Comparison of ENCODE assay signal across 23 cellular contexts in genomic region chr3:119237299-119237698, GRCh38. TPM values are rescaled to one million over a fixed set of nuclear protein-coding genes. Genes with fewer than 3 reads are reported as not detected.
DNase-seq lines count a peak whose midpoint lies in the region; ATAC-seq and TF ChIP-seq lines count a peak whose summit lies in the region.
"Had no signal": no experiment of that assay in that cellular context is flagged by ENCODE, and none has a peak within 500 bp of the region (broad histone marks: within the 10 kb centered on the region; RNA-seq: fewer than 3 reads in every experiment).

No MANE protein-coding gene starts in this region.

- peaks cover 4% of the 10 kb centered on the region; the same call in 1 of the 2 replicates for H3F3A ChIP-seq in Loucy (ENCODE audit: low read depth)

- no peak for ATAC-seq in activated CD8-positive, alpha-beta T cell treated with anti-CD3 and anti-CD28 coated beads, Interleukin-2, amount 10 ng/mL, durations not matched to agents 7 days and 5 days
- ATAC-seq in activated CD8-positive, alpha-beta T cell treated with anti-CD3 and anti-CD28 coated beads for 36 hours, result no peak
- ATAC-seq: activated CD8-positive, alpha-beta memory T cell treated with anti-CD3 and anti-CD28 coated beads, Interleukin-2, amount 10 ng/mL, durations not matched to agents 7 days and 5 days; mucosa of descending colon; Panc1; stimulated activated naive CD8-positive, alpha-beta T cell treated with anti-CD3 and anti-CD28 coated beads, Interleukin-15, amount 100 ng/mL, for 72 hours had no signal

- H3K79me2 ChIP-seq in Loucy (ENCODE audit: insufficient read depth, low read length), result peaks cover 43% of the 10 kb centered on the region; the same call in 1 of the 2 replicates

- no peaks in the 10 kb centered on the region for H3K9me2 ChIP-seq in Loucy (replicated peaks; ENCODE audit: low read depth, low read length)

- intact Hi-C loops in activated CD8-positive, alpha-beta T cell treated with anti-CD3 and anti-CD28 coated beads for 36 hours (cut with micrococcal nuclease), result no loop called here
- intact Hi-C loops in spleen (cut with DNase I; ENCODE audit: low total_unique reads) (no loop called here), posterior vena cava (cut with DNase I) (no loop called here), ovary (cut with DNase I) (no loop called here)

- H3K36me3 ChIP-seq in Loucy (ENCODE audit: insufficient read depth, low read length), result peaks cover 8% of the 10 kb centered on the region; the same call in 1 of the 2 replicates
- H3K36me3 ChIP-seq in spleen, result peaks cover 0 to 47% (median 20%) of the 10 kb centered on the region in 6 donors
- no peaks in the 10 kb centered on the region for H3K36me3 ChIP-seq in ovary

- CTCF ChIA-PET in activated CD8-positive, alpha-beta T cell treated with anti-CD3 and anti-CD28 coated beads, Interleukin-2, amount 10 ng/mL, durations not matched to agents 7 days and 5 days (lab: Charles Lee), result interaction anchor here (1.2 kb wide), 1 partner anchor 18 kb away, joined by 4 read pairs; no protein-coding TSS in a partner anchor
- CTCF ChIA-PET in activated CD8-positive, alpha-beta T cell treated with anti-CD3 and anti-CD28 coated beads for 36 hours (lab: Charles Lee), result interaction anchor here (0.6 to 1.8 kb wide), 4 partner anchors 10 to 353 kb away, joined by 3 to 12 read pairs (median 4); no protein-coding TSS in a partner anchor

- no peak overlapping the region for H3K4me3 Mint-ChIP-seq in activated CD8-positive, alpha-beta T cell treated with anti-CD3 and anti-CD28 coated beads, Interleukin-2, amount 10 ng/mL, durations not matched to agents 7 days and 5 days
- H3K4me3 Mint-ChIP-seq in activated CD8-positive, alpha-beta T cell treated with anti-CD3 and anti-CD28 coated beads for 36 hours, result no peak overlapping the region
- H3K4me3 Mint-ChIP-seq: activated CD8-positive, alpha-beta memory T cell treated with anti-CD3 and anti-CD28 coated beads, Interleukin-2, amount 10 ng/mL, durations not matched to agents 7 days and 5 days; H9 had no signal

- H3K4me1 Mint-ChIP-seq in activated CD8-positive, alpha-beta T cell treated with anti-CD3 and anti-CD28 coated beads, Interleukin-2, amount 10 ng/mL, durations not matched to agents 7 days and 5 days (ENCODE audit: low read depth), result peaks cover 61% of the 10 kb centered on the region
- H3K4me1 Mint-ChIP-seq in activated CD8-positive, alpha-beta T cell treated with anti-CD3 and anti-CD28 coated beads for 36 hours (ENCODE audit: low read depth), result peaks cover 52% of the 10 kb centered on the region

- no peaks in the 10 kb centered on the region for H3K9me3 ChIP-seq in Loucy (ENCODE audit: insufficient read depth, low read depth, low read length)
- H3K9me3 ChIP-seq in spleen, result no peaks in the 10 kb centered on the region
- no peaks in the 10 kb centered on the region for H3K9me3 ChIP-seq in ovary
- H3K9me3 ChIP-seq: mucosa of descending colon, tibial nerve had no signal

- TF ChIP-seq EP300 in ovary (IDR thresholded peaks at IDR 0.05), result no peak

- no peak overlapping the region for H2AFZ ChIP-seq in Loucy (ENCODE audit: low read length)

- H3K9ac ChIP-seq in Loucy (ENCODE audit: low read depth, low read length, poor library complexity, severe bottlenecking), result no peak overlapping the region

- TF ChIP-seq POLR2A in spleen (IDR thresholded peaks at IDR 0.05) (no peak), ovary (IDR thresholded peaks at IDR 0.05) (no peak)

- H3K27me3 ChIP-seq in Loucy (ENCODE audit: insufficient read depth, low read length, poor library complexity, severe bottlenecking), result no peaks in the 10 kb centered on the region
- no peaks in the 10 kb centered on the region for H3K27me3 ChIP-seq in spleen (replicated peaks in 1 of 7)
- no peaks in the 10 kb centered on the region for H3K27me3 ChIP-seq in ovary
- H3K27me3 ChIP-seq: tibial nerve had no signal

- no peak overlapping the region for H3K4me3 ChIP-seq in Loucy (ENCODE audit: low read length, poor library complexity, severe bottlenecking)
- H3K4me3 ChIP-seq in spleen, result peak overlapping the region in 1 of 8 donors; percentile 14
- no peak overlapping the region for H3K4me3 ChIP-seq in ovary
- H3K4me3 ChIP-seq: mucosa of descending colon, tibial nerve had no signal

- H3K4me2 ChIP-seq in Loucy (ENCODE audit: low read depth, low read length, poor library complexity, severe bottlenecking), result peak overlapping the region; percentile 23

- H3K9me3 Mint-ChIP-seq in activated CD8-positive, alpha-beta T cell treated with anti-CD3 and anti-CD28 coated beads, Interleukin-2, amount 10 ng/mL, durations not matched to agents 7 days and 5 days (ENCODE audit: insufficient read depth), result no peaks in the 10 kb centered on the region
- H3K9me3 Mint-ChIP-seq in activated CD8-positive, alpha-beta T cell treated with anti-CD3 and anti-CD28 coated beads for 36 hours, result no peaks in the 10 kb centered on the region
- H3K9me3 Mint-ChIP-seq: stimulated activated naive CD8-positive, alpha-beta T cell treated with anti-CD3 and anti-CD28 coated beads, Interleukin-15, amount 100 ng/mL, for 72 hours had no signal

- POLR2A ChIA-PET in activated CD8-positive, alpha-beta T cell treated with anti-CD3 and anti-CD28 coated beads, Interleukin-2, amount 10 ng/mL, durations not matched to agents 7 days and 5 days (lab: Charles Lee), result no interaction called here
- POLR2A ChIA-PET in activated CD8-positive, alpha-beta T cell treated with anti-CD3 and anti-CD28 coated beads for 36 hours (lab: Charles Lee), result interaction anchor here (0.6 kb wide), 1 partner anchor 356 kb away, joined by 3 read pairs; no protein-coding TSS in a partner anchor

- TF ChIP-seq CTCF in activated CD8-positive, alpha-beta T cell treated with anti-CD3 and anti-CD28 coated beads for 36 hours (IDR thresholded peaks at IDR 0.05), result no peak
- TF ChIP-seq CTCF in Loucy (conservative IDR thresholded peaks at IDR 0.05; ENCODE audit: low read length) (no peak), spleen (IDR thresholded peaks at IDR 0.05 in 8 of 11, conservative IDR thresholded peaks at IDR 0.05 in 3 of 11) (no peak), ovary (IDR thresholded peaks at IDR 0.05) (no peak)

- H3K4me1 ChIP-seq in Loucy (ENCODE audit: insufficient read depth, low read length, poor library complexity, severe bottlenecking) (peaks cover 48% of the 10 kb centered on the region), spleen (peaks cover 23 to 66% (median 44%) of the 10 kb centered on the region in 6 donors), ovary (ENCODE audit: insufficient read depth) (peaks cover 3% of the 10 kb centered on the region)

- H3K27ac Mint-ChIP-seq in activated CD8-positive, alpha-beta T cell treated with anti-CD3 and anti-CD28 coated beads, Interleukin-2, amount 10 ng/mL, durations not matched to agents 7 days and 5 days, result peak overlapping the region; percentile 74
- no peak overlapping the region for H3K27ac Mint-ChIP-seq in activated CD8-positive, alpha-beta T cell treated with anti-CD3 and anti-CD28 coated beads for 36 hours
- H3K27ac Mint-ChIP-seq: activated CD8-positive, alpha-beta memory T cell treated with anti-CD3 and anti-CD28 coated beads, Interleukin-2, amount 10 ng/mL, durations not matched to agents 7 days and 5 days; H9 had no signal

- peaks cover 13% of the 10 kb centered on the region for H4K20me1 ChIP-seq in Loucy (ENCODE audit: insufficient read depth, low read length, poor library complexity, severe bottlenecking)

- no peak for DNase-seq in activated CD8-positive, alpha-beta T cell treated with anti-CD3 and anti-CD28 coated beads, Interleukin-2, amount 10 ng/mL, durations not matched to agents 7 days and 5 days
- DNase-seq in activated CD8-positive, alpha-beta T cell treated with anti-CD3 and anti-CD28 coated beads for 36 hours, result no peak
- DNase-seq in fibroblast of peridontal ligament (ENCODE audit: extremely low read depth), result peak; percentile 54
- no peak for DNase-seq in spleen
- DNase-seq in posterior vena cava (ENCODE audit: low spot score), result no peak
- DNase-seq in ovary, result no peak
- DNase-seq in stimulated activated CD4-positive, alpha-beta T cell treated with anti-CD3 and anti-CD28 coated beads, Interleukin-2, amount 100 ng/mL, for 24 hours, result no peak
- DNase-seq: activated CD4-positive, alpha-beta T cell treated with anti-CD3 and anti-CD28 coated beads for 4 hours; activated CD8-positive, alpha-beta memory T cell treated with anti-CD3 and anti-CD28 coated beads, Interleukin-2, amount 10 ng/mL, durations not matched to agents 7 days and 5 days; amniotic stem cell; H9; hypothalamus; mucosa of descending colon; NCI-H1417 treated with DMSO at 0.1 percent for 48 hours; NCI-H446 treated with DMSO at 0.1 percent for 48 hours; small intestine; stimulated activated CD4-positive, alpha-beta T cell treated with anti-CD3 and anti-CD28 coated beads, Interleukin-4, amount 100 ng/mL, for 1 hour; stimulated activated naive CD8-positive, alpha-beta T cell treated with anti-CD3 and anti-CD28 coated beads, Interleukin-15, amount 100 ng/mL, for 72 hours had no signal

- H3K27me3 Mint-ChIP-seq in activated CD8-positive, alpha-beta T cell treated with anti-CD3 and anti-CD28 coated beads, Interleukin-2, amount 10 ng/mL, durations not matched to agents 7 days and 5 days (ENCODE audit: low read depth), result no peaks in the 10 kb centered on the region
- no peaks in the 10 kb centered on the region for H3K27me3 Mint-ChIP-seq in activated CD8-positive, alpha-beta T cell treated with anti-CD3 and anti-CD28 coated beads for 36 hours
- H3K27me3 Mint-ChIP-seq: activated CD8-positive, alpha-beta memory T cell treated with anti-CD3 and anti-CD28 coated beads, Interleukin-2, amount 10 ng/mL, durations not matched to agents 7 days and 5 days; stimulated activated naive CD8-positive, alpha-beta T cell treated with anti-CD3 and anti-CD28 coated beads, Interleukin-15, amount 100 ng/mL, for 72 hours had no signal

- H3K27ac ChIP-seq in spleen (peak overlapping the region in 5 of 8 donors; percentile 14 to 96 (median 75)), ovary (no peak overlapping the region)
- H3K27ac ChIP-seq: HL-60 had no signal

- peaks cover 45% of the 10 kb centered on the region for H3K36me3 Mint-ChIP-seq in activated CD8-positive, alpha-beta T cell treated with anti-CD3 and anti-CD28 coated beads, Interleukin-2, amount 10 ng/mL, durations not matched to agents 7 days and 5 days (ENCODE audit: low read depth)
- H3K36me3 Mint-ChIP-seq in activated CD8-positive, alpha-beta T cell treated with anti-CD3 and anti-CD28 coated beads for 36 hours (ENCODE audit: low read depth), result peaks cover 30% of the 10 kb centered on the region

RNA-seq across cellular contexts. Expression of gene B4GALT4, which starts 3.4 kb away (rescaled TPM):
- 10 to 100 TPM; 16.3 to 16.4 TPM for total RNA-seq in activated CD8-positive, alpha-beta T cell treated with anti-CD3 and anti-CD28 coated beads, Interleukin-2, amount 10 ng/mL, durations not matched to agents 7 days and 5 days
- 10 to 100 TPM; 13.3 to 15.2 TPM for total RNA-seq in activated CD8-positive, alpha-beta T cell treated with anti-CD3 and anti-CD28 coated beads for 36 hours
- 10 to 100 TPM; 13.6 to 26.2 (median 15.4) TPM for total RNA-seq in spleen
- 1 to 10 TPM; 7.6 to 8.2 (median 7.7) TPM for polyA plus RNA-seq in spleen
- total RNA-seq in posterior vena cava, result 10 to 100 TPM; 19.0 to 19.7 TPM
- 10 to 100 TPM; 14.4 to 26.1 (median 23.7) TPM for total RNA-seq in ovary
- polyA plus RNA-seq in ovary, result 10 to 100 TPM; 19.5 to 26.6 TPM

RNA-seq across cellular contexts. Expression of gene ARHGAP31, which starts 56.9 kb away (rescaled TPM):
- 1 to 10 TPM; 2.3 to 2.5 TPM for total RNA-seq in activated CD8-positive, alpha-beta T cell treated with anti-CD3 and anti-CD28 coated beads, Interleukin-2, amount 10 ng/mL, durations not matched to agents 7 days and 5 days
- 1 to 10 TPM; 6.6 to 8.0 TPM for total RNA-seq in activated CD8-positive, alpha-beta T cell treated with anti-CD3 and anti-CD28 coated beads for 36 hours
- 10 to 100 TPM; 23.6 to 38.0 (median 29.1) TPM for total RNA-seq in spleen
- polyA plus RNA-seq in spleen, result 1 to 10 TPM; 2.0 to 5.2 (median 2.3) TPM
- total RNA-seq in posterior vena cava, result 10 to 100 TPM; 26.5 to 26.9 TPM
- 10 to 100 TPM in 5 of 7 donors, 1 to 10 TPM in 2; 6.3 to 41.4 (median 21.3) TPM for total RNA-seq in ovary
- polyA plus RNA-seq in ovary, result 10 to 100 TPM in 1 of 2 donors, 1 to 10 TPM in 1; 8.7 to 26.0 TPM
- total RNA-seq: G401 had no signal

Comparison
In these comparisons a context has a peak if more than half of its experiments do, and no peak if none do; other contexts are left out.
1. H3K27ac ChIP-seq: peak in spleen (5 of 8); none in ovary (0 of 2).